1 cellular context compared by ENCODE assay signal in genomic region chr11:118577995-118578394, GRCh38. TPM values are rescaled to one million over a fixed set of nuclear protein-coding genes. Genes with fewer than 3 reads are reported as not detected.
"Had no signal": no experiment of that assay in that cellular context is flagged by ENCODE, and none has a peak within 500 bp of the region (broad histone marks: within the 10 kb centered on the region; RNA-seq: fewer than 3 reads in every experiment).

No MANE protein-coding gene starts in this region.

RNA-seq across cellular contexts. Expression of gene TTC36, which starts 50.7 kb away (rescaled TPM):
- total RNA-seq: SJSA1 had no signal
